ENCODE assay signal across 1 cellular context in genomic region chr12:32895688-32896437, GRCh38.
TF ChIP-seq lines count a peak whose summit lies in the region.

No MANE protein-coding gene starts in this region.

TF ChIP-seq in GM12878, 131 proteins besides CTCF, POLR2A, EP300 and RAD21 (continued from another document):
- TF ChIP-seq FOS (IDR thresholded peaks at IDR 0.05; ENCODE audit: borderline replicate concordance, extremely low read depth, insufficient read length) (no peak), MEF2A (IDR thresholded peaks at IDR 0.05; ENCODE audit: insufficient read depth, low read depth, low read length) (no peak), EZH2 (IDR thresholded peaks at IDR 0.05; ENCODE audit: borderline replicate concordance, control insufficient read depth, low read depth, low read length) (no peak), ZNF592 (IDR thresholded peaks at IDR 0.05) (no peak), FOXM1 (IDR thresholded peaks at IDR 0.05; ENCODE audit: low read depth, low read length) (no peak), LARP7 (IDR thresholded peaks at IDR 0.05) (no peak), REST (IDR thresholded peaks at IDR 0.05; ENCODE audit: low read depth, low read length) (no peak), CHD2 (IDR thresholded peaks at IDR 0.05; ENCODE audit: borderline replicate concordance, low read depth, low read length) (no peak), RFX5 (IDR thresholded peaks at IDR 0.05; ENCODE audit: low read depth, low read length) (no peak), RELA (IDR thresholded peaks at IDR 0.05; ENCODE audit: borderline replicate concordance, partially characterized antibody) (no peak), SP1 (IDR thresholded peaks at IDR 0.05; ENCODE audit: low read depth, low read length) (no peak), TCF7 (IDR thresholded peaks at IDR 0.05; ENCODE audit: borderline replicate concordance) (no peak), SRF (IDR thresholded peaks at IDR 0.05; ENCODE audit: low read depth in 2 of 2, low read length in 2 of 2) (no peak), ATF3 (IDR thresholded peaks at IDR 0.05; ENCODE audit: borderline replicate concordance, extremely low read depth, low read depth, low read length) (no peak), PBX3 (IDR thresholded peaks at IDR 0.05; ENCODE audit: insufficient replicate concordance, low read depth, low read length) (no peak), TCF3 (IDR thresholded peaks at IDR 0.05; ENCODE audit: borderline replicate concordance, insufficient read depth, low read depth, low read length) (no peak), NR2F1 (conservative IDR thresholded peaks at IDR 0.05) (no peak)
